10 cellular contexts compared by ENCODE assay signal in genomic region chr7:111756687-111757178, GRCh38.
A peak's percentile ranks its signal among the peaks of the same experiment; 100 is the strongest.
DNase-seq lines count a peak whose midpoint lies in the region; TF ChIP-seq lines count a peak whose summit lies in the region.
"Had no signal": no experiment of that assay in that cellular context is flagged by ENCODE, and none has a peak within 500 bp of the region (broad histone marks: within the 10 kb centered on the region; RNA-seq: fewer than 3 reads in every experiment).

No MANE protein-coding gene starts in this region.

- H3K9ac ChIP-seq in endodermal cell (ENCODE audit: extremely low read depth, low read length, poor library complexity, severe bottlenecking): no peak overlapping the region

- 39 to 47% methylated on average over 4 to 11 of the region's 11 CpGs for WGBS in endodermal cell (ENCODE audit: insufficient coverage in 1 of 2, insufficient read length in 1 of 2), 2 experiments
- 23 to 27% methylated on average over 10 to 11 of the region's 11 CpGs for WGBS in mesodermal cell (ENCODE audit: insufficient coverage in 2 of 2), 2 experiments
- WGBS in esophagus muscularis mucosa: 71% methylated on average over 11 of the region's 11 CpGs

- no peaks in the 10 kb centered on the region for H3K9me3 ChIP-seq in MG63
- no peaks in the 10 kb centered on the region for H3K9me3 ChIP-seq in endodermal cell (ENCODE audit: control insufficient read depth, low read length)
- no peaks in the 10 kb centered on the region for H3K9me3 ChIP-seq in mesodermal cell (ENCODE audit: control insufficient read depth, low read length)
- no peaks in the 10 kb centered on the region for H3K9me3 ChIP-seq in esophagus muscularis mucosa

- DNase-seq in A172 (ENCODE audit: low spot score) (peak; percentile 39), MG63 (peak; percentile 80), endodermal cell (peak; percentile 85), esophagus muscularis mucosa (ENCODE audit: extremely low spot score) (no peak), NCI-H510A (lab: John Stamatoyannopoulos, UW) (no peak), NCI-H2107 (lab: John Stamatoyannopoulos, UW) (no peak), NCI-H1436 (lab: John Stamatoyannopoulos, UW) (no peak)
- DNase-seq: activated CD4-positive, alpha-beta T cell treated with anti-CD3 and anti-CD28 coated beads, Interleukin-2, amount 50 U/mL, for 4 hours; CD4-positive, CD25-positive, alpha-beta regulatory T cell had no signal

- H3K27me3 Mint-ChIP-seq in endodermal cell (ENCODE audit: insufficient read depth): no peaks in the 10 kb centered on the region
- H3K27me3 Mint-ChIP-seq: CD4-positive, CD25-positive, alpha-beta regulatory T cell had no signal

- no peaks in the 10 kb centered on the region for H3K27me3 ChIP-seq in MG63
- H3K27me3 ChIP-seq in endodermal cell (ENCODE audit: control insufficient read depth, insufficient read depth, low read length, poor library complexity, severe bottlenecking): no peaks in the 10 kb centered on the region
- no peaks in the 10 kb centered on the region for H3K27me3 ChIP-seq in esophagus muscularis mucosa

- no peaks in the 10 kb centered on the region for H3K36me3 Mint-ChIP-seq in endodermal cell (ENCODE audit: low read depth)
- H3K36me3 Mint-ChIP-seq: CD4-positive, CD25-positive, alpha-beta regulatory T cell had no signal

- no peaks in the 10 kb centered on the region for H3K9me3 Mint-ChIP-seq in endodermal cell
- H3K9me3 Mint-ChIP-seq: CD4-positive, CD25-positive, alpha-beta regulatory T cell had no signal

- peak overlapping the region; percentile 56 for H3K27ac ChIP-seq in endodermal cell (ENCODE audit: low read depth, low read length)
- H3K27ac ChIP-seq in mesodermal cell (ENCODE audit: low read depth, low read length, severe bottlenecking): peak overlapping the region; percentile 13
- peak overlapping the region in 2 of 4 donors; percentile 16 to 35 for H3K27ac ChIP-seq in esophagus muscularis mucosa (replicated peaks in 1 of 4)

- peak overlapping the region; percentile 30 for H3K4me3 ChIP-seq in MG63
- no peak overlapping the region for H3K4me3 ChIP-seq in endodermal cell (ENCODE audit: low read length)
- H3K4me3 ChIP-seq in mesodermal cell (ENCODE audit: extremely low read depth, insufficient read depth, low read length, poor library complexity, severe bottlenecking): no peak overlapping the region
- no peak overlapping the region for H3K4me3 ChIP-seq in esophagus muscularis mucosa

- peak; percentile 26 for TF ChIP-seq CTCF in endodermal cell (conservative IDR thresholded peaks at IDR 0.05)
- TF ChIP-seq CTCF in esophagus muscularis mucosa (IDR thresholded peaks at IDR 0.05): no peak

- no peak for TF ChIP-seq POLR2A in esophagus muscularis mucosa (IDR thresholded peaks at IDR 0.05; ENCODE audit: low read depth)

- H3K36me3 ChIP-seq in MG63 (no peaks in the 10 kb centered on the region), endodermal cell (ENCODE audit: control insufficient read depth, insufficient read depth, low read length) (peaks cover 4% of the 10 kb centered on the region), mesodermal cell (ENCODE audit: control insufficient read depth, insufficient read depth, low read length) (peaks cover 47% of the 10 kb centered on the region), esophagus muscularis mucosa (peaks cover 0 to 25% (median 13%) of the 10 kb centered on the region in 4 donors)

- TF ChIP-seq EP300 in esophagus muscularis mucosa (IDR thresholded peaks at IDR 0.05): no peak

- H3K4me1 ChIP-seq in endodermal cell (ENCODE audit: control insufficient read depth, insufficient read depth, low read length) (no peaks in the 10 kb centered on the region), mesodermal cell (ENCODE audit: control insufficient read depth, insufficient read depth, low read length, poor library complexity, severe bottlenecking) (peaks cover 13% of the 10 kb centered on the region), esophagus muscularis mucosa (no peaks in the 10 kb centered on the region)

- peaks cover 17% of the 10 kb centered on the region for H3K4me1 Mint-ChIP-seq in endodermal cell
- H3K4me1 Mint-ChIP-seq: CD4-positive, CD25-positive, alpha-beta regulatory T cell had no signal

- H3K27ac Mint-ChIP-seq in endodermal cell: no peak overlapping the region

- no peak overlapping the region for H3K4me3 Mint-ChIP-seq in endodermal cell
- H3K4me3 Mint-ChIP-seq: CD4-positive, CD25-positive, alpha-beta regulatory T cell had no signal

- intact Hi-C loops in esophagus muscularis mucosa (cut with DNase I): loop anchor here (10.0 kb wide), 1 partner anchor 458 kb away; no protein-coding TSS in a partner anchor

Comparison
In these comparisons a context has a peak if more than half of its experiments do, and no peak if none do; other contexts are left out.
1. DNase-seq: peak in A172 (single experiment), MG63 (single experiment) and endodermal cell (single experiment); none in esophagus muscularis mucosa (single experiment), NCI-H510A (single experiment), NCI-H2107 (single experiment) and NCI-H1436 (single experiment).